In genomic region chr17:61303334-61304096, GRCh38 we compare ENCODE assay signal across 33 cellular contexts.
DNase-seq lines count a peak whose midpoint lies in the region; ATAC-seq and TF ChIP-seq lines count a peak whose summit lies in the region.
"Had no signal": no experiment of that assay in that cellular context is flagged by ENCODE, and none has a peak within 500 bp of the region (broad histone marks: within the 10 kb centered on the region; RNA-seq: fewer than 3 reads in every experiment).

No MANE protein-coding gene starts in this region.

- POLR2A ChIA-PET in SK-N-SH (lab: Yijun Ruan, JAX): no interaction called here

- DNase-seq in SK-N-SH (no peak), coronary artery (ENCODE audit: low spot score) (peak; percentile 41), islet precursor cell (peak; percentile 38), vagina (ENCODE audit: extremely low spot score in 2 of 2) (peak; percentile 37 to 47), SHP77 treated with DMSO at 0.1 percent for 48 hours (lab: John Stamatoyannopoulos, UW) (no peak), HFFc6 (no peak), left ventricle myocardium superior (no peak)
- DNase-seq: 8988T; activated CD4-positive, alpha-beta T cell treated with anti-CD3 and anti-CD28 coated beads for 36 hours; activated CD8-positive, alpha-beta memory T cell treated with anti-CD3 and anti-CD28 coated beads, Interleukin-2, amount 50 U/mL, for 48 hours; activated CD8-positive, alpha-beta T cell treated with anti-CD3 and anti-CD28 coated beads for 36 hours; activated naive CD4-positive, alpha-beta T cell treated with anti-CD3 and anti-CD28 coated beads, Interleukin-2, amount 50 U/mL, for 16 hours; DND-41; foreskin keratinocyte; heart right ventricle; naive thymus-derived CD4-positive, alpha-beta T cell; NCI-H1436 treated with DMSO at 0.1 percent for 48 hours; NCI-H226; NCI-H69; occipital lobe; Right ventricle myocardium superior; SW 1271; T-helper 9 cell; upper lobe of right lung had no signal

- H3K4me3 ChIP-seq in SK-N-SH (ENCODE audit: low read depth in 2 of 2, low read length in 1 of 2) (no peak overlapping the region), coronary artery (no peak overlapping the region), vagina (no peak overlapping the region)
- H3K4me3 ChIP-seq: breast epithelium, GM23338, heart right ventricle, prostate gland, upper lobe of right lung had no signal

- CTCF ChIA-PET in SK-N-SH (lab: Yijun Ruan, JAX): interaction anchor here (1.3 kb wide), 1 partner anchor 10 kb away, joined by 5 read pairs; no protein-coding TSS in a partner anchor

- H3K4me1 Mint-ChIP-seq in HFFc6 (ENCODE audit: low read depth): peaks cover 70% of the 10 kb centered on the region
- H3K4me1 Mint-ChIP-seq: activated CD4-positive, alpha-beta T cell treated with anti-CD3 and anti-CD28 coated beads for 36 hours; stimulated activated effector memory CD8-positive, alpha-beta T cell treated with anti-CD3 and anti-CD28 coated beads, Interleukin-12 subunit alpha, Interleukin-12 subunit beta, amount 100 ng/mL, for 72 hours had no signal

- H3K4me2 ChIP-seq in SK-N-SH: no peak overlapping the region
- H3K4me2 ChIP-seq: GM23338 had no signal

- H3K27me3 Mint-ChIP-seq in HFFc6 (ENCODE audit: insufficient read depth): no peaks in the 10 kb centered on the region; the same call in 1 of the 2 replicates
- H3K27me3 Mint-ChIP-seq: activated CD4-positive, alpha-beta T cell treated with anti-CD3 and anti-CD28 coated beads for 36 hours; activated CD8-positive, alpha-beta T cell treated with anti-CD3 and anti-CD28 coated beads for 36 hours had no signal

- no peaks in the 10 kb centered on the region for H3K79me2 ChIP-seq in SK-N-SH (ENCODE audit: insufficient read depth)

- H4K20me1 ChIP-seq in SK-N-SH (ENCODE audit: insufficient read depth): no peaks in the 10 kb centered on the region

- no peak for TF ChIP-seq RAD21 in SK-N-SH (IDR thresholded peaks at IDR 0.05; ENCODE audit: low read length)

- no peak overlapping the region; the same call in 1 of the 2 replicates for H3K27ac Mint-ChIP-seq in HFFc6
- H3K27ac Mint-ChIP-seq: activated CD4-positive, alpha-beta T cell treated with anti-CD3 and anti-CD28 coated beads for 36 hours; activated CD8-positive, alpha-beta T cell treated with anti-CD3 and anti-CD28 coated beads for 36 hours; activated T-helper 1 cell treated with anti-CD3 and anti-CD28 coated beads, Interleukin-12 subunit alpha, Interleukin-12 subunit beta, Interleukin-2, Interleukin-4 antibody, amounts not matched to agents 30 ng/mL and 10 ng/mL and 1 ng/mL, durations not matched to agents 14 hours and 24 hours and 36 hours; GM23338; mesothelial cell of epicardium; naive thymus-derived CD4-positive, alpha-beta T cell; stimulated activated effector memory CD8-positive, alpha-beta T cell treated with anti-CD3 and anti-CD28 coated beads, Interleukin-12 subunit alpha, Interleukin-12 subunit beta, amount 100 ng/mL, for 72 hours had no signal

- no peaks in the 10 kb centered on the region for H3K9me3 Mint-ChIP-seq in HFFc6
- H3K9me3 Mint-ChIP-seq: activated CD8-positive, alpha-beta T cell treated with anti-CD3 and anti-CD28 coated beads for 36 hours; activated T-helper 1 cell treated with anti-CD3 and anti-CD28 coated beads, Interleukin-12 subunit alpha, Interleukin-12 subunit beta, Interleukin-2, Interleukin-4 antibody, amounts not matched to agents 30 ng/mL and 10 ng/mL and 1 ng/mL, durations not matched to agents 14 hours and 24 hours and 36 hours; GM23338; mesothelial cell of epicardium; naive thymus-derived CD4-positive, alpha-beta T cell; stimulated activated effector memory CD8-positive, alpha-beta T cell treated with anti-CD3 and anti-CD28 coated beads, Interleukin-12 subunit alpha, Interleukin-12 subunit beta, amount 100 ng/mL, for 72 hours had no signal

- no peak overlapping the region for H2AFZ ChIP-seq in SK-N-SH (ENCODE audit: low read depth)
- H2AFZ ChIP-seq: GM23338 had no signal

- H3K27me3 ChIP-seq in SK-N-SH (ENCODE audit: insufficient read depth): no peaks in the 10 kb centered on the region
- no peaks in the 10 kb centered on the region for H3K27me3 ChIP-seq in vagina
- H3K27me3 ChIP-seq: breast epithelium, foreskin keratinocyte, heart right ventricle, upper lobe of right lung had no signal

- intact Hi-C loops in vagina (cut with DNase I): no loop called here
- intact Hi-C loops in left ventricle myocardium superior (cut with micrococcal nuclease): no loop called here

- TF ChIP-seq POLR2A in vagina (IDR thresholded peaks at IDR 0.05): no peak

- ATAC-seq in SK-N-SH treated with all-trans-retinoic acid at 6 μM for 48 hours (no peak), left ventricle myocardium superior (no peak)
- ATAC-seq: activated CD4-positive, alpha-beta T cell treated with anti-CD3 and anti-CD28 coated beads for 36 hours; activated CD8-positive, alpha-beta T cell treated with anti-CD3 and anti-CD28 coated beads for 36 hours; foreskin keratinocyte; GM23338; heart right ventricle; naive thymus-derived CD4-positive, alpha-beta T cell; stimulated activated effector memory CD8-positive, alpha-beta T cell treated with anti-CD3 and anti-CD28 coated beads, Interleukin-12 subunit alpha, Interleukin-12 subunit beta, amount 100 ng/mL, for 72 hours; upper lobe of right lung had no signal

- no peak for TF ChIP-seq CTCF in SK-N-SH (IDR thresholded peaks at IDR 0.05)
- TF ChIP-seq CTCF in coronary artery (IDR thresholded peaks at IDR 0.05): no peak
- TF ChIP-seq CTCF in vagina (IDR thresholded peaks at IDR 0.05): no peak
- TF ChIP-seq CTCF in HFFc6 (IDR thresholded peaks at IDR 0.05): no peak

- no peak for TF ChIP-seq EP300 in SK-N-SH (IDR thresholded peaks at IDR 0.05; ENCODE audit: borderline replicate concordance in 1 of 2, low read depth in 1 of 2, low read length in 1 of 2)

- H3K9me2 ChIP-seq in SK-N-SH: no peaks in the 10 kb centered on the region

- H3K36me3 ChIP-seq in SK-N-SH (replicated peaks in 1 of 2; ENCODE audit: control insufficient read depth in 1 of 2, insufficient read depth in 2 of 2, low read length in 1 of 2) (no peaks in the 10 kb centered on the region), vagina (no peaks in the 10 kb centered on the region)
- H3K36me3 ChIP-seq: breast epithelium, heart right ventricle, prostate gland, upper lobe of right lung had no signal

- H3F3A ChIP-seq in SK-N-SH (replicated peaks; ENCODE audit: insufficient read depth): peaks cover 13% of the 10 kb centered on the region

- H3K9ac ChIP-seq in SK-N-SH: no peak overlapping the region

- WGBS in SK-N-SH (ENCODE audit: low lambda C conversion rate): 85% methylated on average over 7 of the region's 7 CpGs

- H3K4me1 ChIP-seq in SK-N-SH (ENCODE audit: control insufficient read depth in 1 of 2, insufficient read depth in 2 of 2, low read depth in 1 of 2, low read length in 1 of 2) (peaks cover 22 to 28% of the 10 kb centered on the region in 2 experiments), vagina (no peaks in the 10 kb centered on the region)
- H3K4me1 ChIP-seq: breast epithelium, foreskin keratinocyte, prostate gland, upper lobe of right lung had no signal

- no peaks in the 10 kb centered on the region; the same call in 1 of the 2 replicates for H3K36me3 Mint-ChIP-seq in HFFc6 (ENCODE audit: low read depth)
- H3K36me3 Mint-ChIP-seq: CD14-positive monocyte; mesothelial cell of epicardium; stimulated activated effector memory CD8-positive, alpha-beta T cell treated with anti-CD3 and anti-CD28 coated beads, Interleukin-12 subunit alpha, Interleukin-12 subunit beta, amount 100 ng/mL, for 72 hours had no signal

- H3K4me3 Mint-ChIP-seq in HFFc6: no peak overlapping the region
- H3K4me3 Mint-ChIP-seq: activated CD4-positive, alpha-beta T cell treated with anti-CD3 and anti-CD28 coated beads for 36 hours; activated CD8-positive, alpha-beta T cell treated with anti-CD3 and anti-CD28 coated beads for 36 hours; activated T-helper 1 cell treated with anti-CD3 and anti-CD28 coated beads, Interleukin-12 subunit alpha, Interleukin-12 subunit beta, Interleukin-2, Interleukin-4 antibody, amounts not matched to agents 30 ng/mL and 10 ng/mL and 1 ng/mL, durations not matched to agents 14 hours and 24 hours and 36 hours; CD14-positive monocyte; GM23338; mesothelial cell of epicardium; naive thymus-derived CD4-positive, alpha-beta T cell; stimulated activated effector memory CD8-positive, alpha-beta T cell treated with anti-CD3 and anti-CD28 coated beads, Interleukin-12 subunit alpha, Interleukin-12 subunit beta, amount 100 ng/mL, for 72 hours had no signal

- H3K27ac ChIP-seq in SK-N-SH (ENCODE audit: low read depth in 2 of 2, low read length in 1 of 2) (no peak overlapping the region), coronary artery (no peak overlapping the region), vagina (no peak overlapping the region)
- H3K27ac ChIP-seq: breast epithelium, foreskin keratinocyte, heart right ventricle, upper lobe of right lung, VCaP had no signal

- no peaks in the 10 kb centered on the region for H3K9me3 ChIP-seq in SK-N-SH
- no peaks in the 10 kb centered on the region for H3K9me3 ChIP-seq in vagina
- H3K9me3 ChIP-seq: breast epithelium, heart right ventricle, prostate gland, upper lobe of right lung had no signal

TF ChIP-seq in SK-N-SH, 30 proteins besides CTCF, POLR2A, EP300 and RAD21 (continues in another document):
- TF ChIP-seq NRF1 (IDR thresholded peaks at IDR 0.05; ENCODE audit: low read depth, low read length): no peak
- no peak; the same call in 1 of the 2 replicates for TF ChIP-seq TCF12 (IDR thresholded peaks at IDR 0.05)
- no peak for TF ChIP-seq FOXJ3 (CRISPR knock-in tag; IDR thresholded peaks at IDR 0.05)
- TF ChIP-seq POLR2AphosphoS5 (IDR thresholded peaks at IDR 0.05; ENCODE audit: low read depth, low read length): no peak

TF ChIP-seq in SK-N-SH treated with all-trans-retinoic acid at 6 μM for 48 hours, 23 proteins besides CTCF, POLR2A, EP300 and RAD21 (continues in another document):
- TF ChIP-seq, protein P1, sequence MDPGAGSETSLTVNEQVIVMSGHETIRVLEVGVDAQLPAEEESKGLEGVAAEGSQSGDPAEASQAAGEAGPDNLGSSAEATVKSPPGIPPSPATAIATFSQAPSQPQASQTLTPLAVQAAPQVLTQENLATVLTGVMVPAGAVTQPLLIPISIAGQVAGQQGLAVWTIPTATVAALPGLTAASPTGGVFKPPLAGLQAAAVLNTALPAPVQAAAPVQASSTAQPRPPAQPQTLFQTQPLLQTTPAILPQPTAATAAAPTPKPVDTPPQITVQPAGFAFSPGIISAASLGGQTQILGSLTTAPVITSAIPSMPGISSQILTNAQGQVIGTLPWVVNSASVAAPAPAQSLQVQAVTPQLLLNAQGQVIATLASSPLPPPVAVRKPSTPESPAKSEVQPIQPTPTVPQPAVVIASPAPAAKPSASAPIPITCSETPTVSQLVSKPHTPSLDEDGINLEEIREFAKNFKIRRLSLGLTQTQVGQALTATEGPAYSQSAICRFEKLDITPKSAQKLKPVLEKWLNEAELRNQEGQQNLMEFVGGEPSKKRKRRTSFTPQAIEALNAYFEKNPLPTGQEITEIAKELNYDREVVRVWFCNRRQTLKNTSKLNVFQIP (CRISPR knock-in tag; IDR thresholded peaks at IDR 0.05; ENCODE audit: borderline replicate concordance, low read depth): no peak
- TF ChIP-seq ARNTL (CRISPR knock-in tag; IDR thresholded peaks at IDR 0.05; ENCODE audit: borderline replicate concordance, low read depth): no peak
- no peak for TF ChIP-seq ISL1 (CRISPR knock-in tag; IDR thresholded peaks at IDR 0.05)
- no peak for TF ChIP-seq TCF4 (CRISPR knock-in tag; IDR thresholded peaks at IDR 0.05; ENCODE audit: borderline replicate concordance)
- TF ChIP-seq ZFP3 (CRISPR knock-in tag; IDR thresholded peaks at IDR 0.05): no peak

Comparison
In these comparisons a context has a peak if more than half of its experiments do, and no peak if none do; other contexts are left out.
1. DNase-seq: peak in coronary artery (single experiment), islet precursor cell (single experiment) and vagina (2 of 2); none in SK-N-SH (single experiment), SHP77 treated with DMSO at 0.1 percent for 48 hours (single experiment), HFFc6 (single experiment) and left ventricle myocardium superior (single experiment).